In genomic region chr9:72809586-72809985, GRCh38 we compare ENCODE assay signal across 21 cellular contexts.
DNase-seq lines count a peak whose midpoint lies in the region; ATAC-seq and FAIRE-seq lines count a peak whose summit lies in the region.
"Had no signal": no experiment of that assay in that cellular context is flagged by ENCODE, and none has a peak within 500 bp of the region (broad histone marks: within the 10 kb centered on the region; RNA-seq: fewer than 3 reads in every experiment).

No MANE protein-coding gene starts in this region.

- DNase-seq in NCI-H2081 (lab: John Stamatoyannopoulos, UW) (peak; percentile 10 to 37), NCI-H2081 treated with DMSO at 0.1 percent for 48 hours (lab: John Stamatoyannopoulos, UW) (no peak), fibroblast of peridontal ligament (ENCODE audit: extremely low read depth) (peak; percentile 28), stromal cell of bone marrow (ENCODE audit: low read depth) (peak; percentile 38), DMS79 treated with DMSO at 0.1 percent for 48 hours (lab: John Stamatoyannopoulos, UW) (no peak)
- DNase-seq: BE2C; CD4-positive, alpha-beta T cell; CD8-positive, alpha-beta memory T cell; DMS 273 treated with DMSO at 0.1 percent for 48 hours; DMS79; GF-D8; HCEC 1CT had no signal

- FAIRE-seq in endometrium (lab: Jason Lieb, UNC), result peak; percentile 51
- FAIRE-seq: A204.1, D721Med, GM12891, GM18507, H54 had no signal

- no peak for ATAC-seq in HG03039 (IDR thresholded peaks at IDR 0.05; ENCODE audit: unreplicated experiment)
- ATAC-seq in HG02840 (IDR thresholded peaks at IDR 0.05; ENCODE audit: low FRiP score, unreplicated experiment), result no peak
- ATAC-seq: GM23338 had no signal

Comparison
In these comparisons a context has a peak if more than half of its experiments do, and no peak if none do; other contexts are left out.
1. DNase-seq: peak in NCI-H2081 (2 of 2), fibroblast of peridontal ligament (single experiment) and stromal cell of bone marrow (single experiment); none in NCI-H2081 treated with DMSO at 0.1 percent for 48 hours (single experiment) and DMS79 treated with DMSO at 0.1 percent for 48 hours (single experiment).